In the genomic region with DNA sequence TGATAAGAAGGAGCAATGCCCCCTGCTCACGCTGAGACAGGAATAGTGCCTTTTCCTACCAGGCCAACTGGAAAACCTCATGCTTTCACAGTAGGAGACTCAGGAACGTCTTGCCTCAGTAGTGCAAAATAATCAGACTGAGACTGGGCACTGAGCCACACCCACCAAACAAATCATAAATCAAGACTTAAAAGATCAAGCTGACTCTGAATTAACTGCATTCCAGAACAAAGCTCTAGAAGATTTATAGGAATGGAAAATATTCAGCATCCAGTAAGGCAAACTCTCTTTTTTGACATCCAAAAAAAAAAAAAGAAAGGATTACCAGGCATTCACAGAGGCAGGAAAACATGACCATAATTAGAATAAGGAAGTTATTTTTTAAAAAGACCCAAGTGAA, we compare ENCODE assay signal across 32 cellular contexts. TPM values are rescaled to one million over a fixed set of nuclear protein-coding genes. Genes with fewer than 3 reads are reported as not detected.
DNase-seq lines count a peak whose midpoint lies in the region; ATAC-seq and TF ChIP-seq lines count a peak whose summit lies in the region.
"Had no signal": no experiment of that assay in that cellular context is flagged by ENCODE, and none has a peak within 500 bp of the region (broad histone marks: within the 10 kb centered on the region; RNA-seq: fewer than 3 reads in every experiment).

No MANE protein-coding gene starts in this region.

- no peak overlapping the region for H2BK15ac ChIP-seq in mesenchymal stem cell (ENCODE audit: low read depth, poor library complexity, severe bottlenecking)

- no peak overlapping the region for H2AFZ ChIP-seq in mesenchymal stem cell (ENCODE audit: low read depth, low read length)

- no peak overlapping the region for H3K4me3 ChIP-seq in AG10803 (ENCODE audit: low read length)
- no peak overlapping the region for H3K4me3 ChIP-seq in mesenchymal stem cell (ENCODE audit: insufficient read depth in 1 of 2, low read depth in 1 of 2, low read length in 2 of 2)
- H3K4me3 ChIP-seq: gastrocnemius medialis, right atrium auricular region, testis had no signal

- no peak for TF ChIP-seq CTCF in AG10803 (conservative IDR thresholded peaks at IDR 0.05; ENCODE audit: low read length)
- TF ChIP-seq CTCF in HFFc6 (IDR thresholded peaks at IDR 0.05), result no peak

- no peak overlapping the region for H2AK5ac ChIP-seq in mesenchymal stem cell (ENCODE audit: low read length, severe bottlenecking)

- no peaks in the 10 kb centered on the region for H3K36me3 ChIP-seq in mesenchymal stem cell (ENCODE audit: control insufficient read depth in 1 of 2, insufficient read depth in 2 of 2, low read depth in 1 of 2, low read length in 2 of 2)
- H3K36me3 ChIP-seq: gastrocnemius medialis, right atrium auricular region, WERI-Rb-1 had no signal

- peaks cover 65% of the 10 kb centered on the region for H3K4me1 Mint-ChIP-seq in HFFc6 (ENCODE audit: low read depth)
- H3K4me1 Mint-ChIP-seq: activated naive CD4-positive, alpha-beta T cell treated with anti-CD3 and anti-CD28 coated beads, Interleukin-2, amount 50 U/mL, for 24 hours; natural killer cell had no signal

- no peak for ATAC-seq in HG03571 (IDR thresholded peaks at IDR 0.05; ENCODE audit: unreplicated experiment)
- ATAC-seq: gastrocnemius medialis, left ventricle myocardium superior, natural killer cell had no signal

- peaks cover 4% of the 10 kb centered on the region; the same call in 1 of the 2 replicates for H3K36me3 Mint-ChIP-seq in HFFc6 (ENCODE audit: low read depth)
- H3K36me3 Mint-ChIP-seq: activated naive CD4-positive, alpha-beta T cell treated with anti-CD3 and anti-CD28 coated beads, Interleukin-2, amount 50 U/mL, for 24 hours; natural killer cell had no signal

- H4K8ac ChIP-seq in mesenchymal stem cell (ENCODE audit: low read length), result no peak overlapping the region

- H2BK12ac ChIP-seq in mesenchymal stem cell (ENCODE audit: low read length in 2 of 2), result no peak overlapping the region

- H3K27ac ChIP-seq in mesenchymal stem cell (ENCODE audit: low read length, poor library complexity, severe bottlenecking), result no peak overlapping the region
- H3K27ac ChIP-seq: gastrocnemius medialis, KMS-11, right atrium auricular region, testis, WERI-Rb-1 had no signal

- H2BK120ac ChIP-seq in mesenchymal stem cell (ENCODE audit: low read depth, low read length), result no peak overlapping the region

- no peaks in the 10 kb centered on the region for H3K79me1 ChIP-seq in mesenchymal stem cell (replicated peaks; ENCODE audit: low read length, poor library complexity, severe bottlenecking)

- no peak overlapping the region for H3K14ac ChIP-seq in mesenchymal stem cell (ENCODE audit: low read length in 2 of 2)

- no peak overlapping the region for H3K9ac ChIP-seq in mesenchymal stem cell (ENCODE audit: low read length)
- H3K9ac ChIP-seq: KMS-11 had no signal

- H3K27me3 Mint-ChIP-seq in HFFc6 (ENCODE audit: insufficient read depth), result no peaks in the 10 kb centered on the region

- peaks cover 4% of the 10 kb centered on the region; the same call in 1 of the 2 replicates for H3K9me3 Mint-ChIP-seq in HFFc6
- H3K9me3 Mint-ChIP-seq: activated CD4-positive, alpha-beta T cell treated with anti-CD3 and anti-CD28 coated beads, Interleukin-2, amount 10 ng/mL, durations not matched to agents 7 days and 5 days; activated naive CD4-positive, alpha-beta T cell treated with anti-CD3 and anti-CD28 coated beads, Interleukin-2, amount 50 U/mL, for 24 hours; activated T-helper 1 cell treated with anti-CD3 and anti-CD28 coated beads, Interleukin-12 subunit alpha, Interleukin-12 subunit beta, Interleukin-2, Interleukin-4 antibody, amounts not matched to agents 30 ng/mL and 10 ng/mL and 1 ng/mL, durations not matched to agents 14 hours and 24 hours and 36 hours; natural killer cell; T-helper 2 cell treated with Interferon-gamma antibody and Interleukin-4, amounts not matched to agents 5 μg/mL and 100 μg/mL, for 36 hours had no signal

- peak overlapping the region; percentile 14; the same call in 1 of the 2 replicates for H3K4me3 Mint-ChIP-seq in HFFc6
- H3K4me3 Mint-ChIP-seq: activated CD4-positive, alpha-beta T cell treated with anti-CD3 and anti-CD28 coated beads, Interleukin-2, amount 10 ng/mL, durations not matched to agents 7 days and 5 days; activated naive CD4-positive, alpha-beta T cell treated with anti-CD3 and anti-CD28 coated beads, Interleukin-2, amount 50 U/mL, for 24 hours; activated T-helper 1 cell treated with anti-CD3 and anti-CD28 coated beads, Interleukin-12 subunit alpha, Interleukin-12 subunit beta, Interleukin-2, Interleukin-4 antibody, amounts not matched to agents 30 ng/mL and 10 ng/mL and 1 ng/mL, durations not matched to agents 14 hours and 24 hours and 36 hours; natural killer cell; T-helper 2 cell treated with Interferon-gamma antibody and Interleukin-4, amounts not matched to agents 5 μg/mL and 100 μg/mL, for 36 hours had no signal

- DNase-seq in AG10803 (ENCODE audit: low read depth), result peak; percentile 50
- peak; percentile 47 for DNase-seq in HFFc6
- peak; percentile 29 for DNase-seq in astrocyte of the hippocampus (ENCODE audit: low read depth, low spot score)
- peak; percentile 2 for DNase-seq in mesenchymal stem cell
- DNase-seq in NCI-H2227 treated with DMSO at 0.1 percent for 48 hours (lab: John Stamatoyannopoulos, UW), result no peak
- no peak for DNase-seq in NCI-H345 (lab: John Stamatoyannopoulos, UW)
- DNase-seq in SHP77 treated with DMSO at 0.1 percent for 48 hours (lab: John Stamatoyannopoulos, UW), result no peak
- DNase-seq: activated CD4-positive, alpha-beta T cell treated with anti-CD3 and anti-CD28 coated beads, Interleukin-2, amount 10 ng/mL, durations not matched to agents 7 days and 5 days; cerebellar nuclear complex; effector CD4-positive, alpha-beta T cell; erythroblast; gastrocnemius medialis; hippocampal formation; left ventricle myocardium superior; natural killer cell; NCI-H146; NCI-H510A treated with DMSO at 0.1 percent for 48 hours; stimulated activated CD4-positive, alpha-beta T cell treated with anti-CD3 and anti-CD28 coated beads, Interleukin-12 subunit alpha, Interleukin-12 subunit beta, amount 100 ng/mL, for 4 hours; stimulated activated CD4-positive, alpha-beta T cell treated with anti-CD3 and anti-CD28 coated beads, Interleukin-4, amount 100 ng/mL, for 4 hours; stimulated activated naive CD4-positive, alpha-beta T cell; testis; WERI-Rb-1 had no signal

- no peak overlapping the region for H2BK5ac ChIP-seq in mesenchymal stem cell (ENCODE audit: low read depth, low read length, poor library complexity, severe bottlenecking)

- H4K91ac ChIP-seq in mesenchymal stem cell (ENCODE audit: low read length), result no peak overlapping the region

- H3K27ac Mint-ChIP-seq in HFFc6, result peak overlapping the region; percentile 50; the same call in 1 of the 2 replicates
- H3K27ac Mint-ChIP-seq: activated CD4-positive, alpha-beta T cell treated with anti-CD3 and anti-CD28 coated beads, Interleukin-2, amount 10 ng/mL, durations not matched to agents 7 days and 5 days; activated naive CD4-positive, alpha-beta T cell treated with anti-CD3 and anti-CD28 coated beads, Interleukin-2, amount 50 U/mL, for 24 hours; activated T-helper 1 cell treated with anti-CD3 and anti-CD28 coated beads, Interleukin-12 subunit alpha, Interleukin-12 subunit beta, Interleukin-2, Interleukin-4 antibody, amounts not matched to agents 30 ng/mL and 10 ng/mL and 1 ng/mL, durations not matched to agents 14 hours and 24 hours and 36 hours; natural killer cell; T-helper 2 cell treated with Interferon-gamma antibody and Interleukin-4, amounts not matched to agents 5 μg/mL and 100 μg/mL, for 36 hours had no signal

- 45% methylated on average over 2 of the region's 2 CpGs for WGBS in mesenchymal stem cell

- H3K4ac ChIP-seq in mesenchymal stem cell (ENCODE audit: low read depth in 1 of 2, low read length in 2 of 2), result no peak overlapping the region

- no peak overlapping the region for H3K4me2 ChIP-seq in mesenchymal stem cell (ENCODE audit: low read length, poor library complexity, severe bottlenecking)
- H3K4me2 ChIP-seq: KMS-11 had no signal

- no peak overlapping the region for H3K18ac ChIP-seq in mesenchymal stem cell (ENCODE audit: low read depth in 1 of 2, low read length in 2 of 2)

- no peaks in the 10 kb centered on the region for H3K9me3 ChIP-seq in mesenchymal stem cell (ENCODE audit: control insufficient read depth, low read length)
- H3K9me3 ChIP-seq: gastrocnemius medialis, right atrium auricular region, testis had no signal

- no peak overlapping the region for H3K23ac ChIP-seq in mesenchymal stem cell (ENCODE audit: low read length in 2 of 2)

- H3K27me3 ChIP-seq in mesenchymal stem cell (ENCODE audit: control insufficient read depth in 1 of 2, insufficient read depth in 1 of 2, low read length in 2 of 2), result peaks cover 0 to 3% of the 10 kb centered on the region in 2 experiments
- H3K27me3 ChIP-seq: gastrocnemius medialis, right atrium auricular region, testis had no signal

- H3K4me1 ChIP-seq in mesenchymal stem cell (ENCODE audit: control insufficient read depth, insufficient read depth, low read depth, low read length), result no peaks in the 10 kb centered on the region
- H3K4me1 ChIP-seq: gastrocnemius medialis, right atrium auricular region, testis had no signal

RNA-seq across cellular contexts. Expression of a gene that starts 30.5 kb away (rescaled TPM):
- total RNA-seq in HFFc6 (2021; fragmentation: NEBNext Ultra II Directional; extraction: Animal tissue kit (Norgen Biotek cat#: 25700)), result not detected
- not detected for polyA plus RNA-seq in mesenchymal stem cell (2013, experiment 1 of 2)
- not detected for polyA plus RNA-seq in mesenchymal stem cell (2013, experiment 2 of 2)
- total RNA-seq: activated CD4-positive, alpha-beta T cell treated with anti-CD3 and anti-CD28 coated beads, Interleukin-2, amount 10 ng/mL, durations not matched to agents 7 days and 5 days; activated T-helper 1 cell treated with anti-CD3 and anti-CD28 coated beads, Interleukin-12 subunit alpha, Interleukin-12 subunit beta, Interleukin-2, Interleukin-4 antibody, amounts not matched to agents 30 ng/mL and 10 ng/mL and 1 ng/mL, durations not matched to agents 14 hours and 24 hours and 36 hours; Daoy; gastrocnemius medialis; HT-29; left ventricle myocardium superior; natural killer cell; osteoblast; right atrium auricular region; testis had no signal
- polyA plus RNA-seq: AG04450 had no signal

RNA-seq across cellular contexts. Expression of a gene that starts 34.2 kb away (rescaled TPM):
- total RNA-seq in HFFc6 (2021; fragmentation: NEBNext Ultra II Directional; extraction: Animal tissue kit (Norgen Biotek cat#: 25700)), result not detected
- polyA plus RNA-seq in mesenchymal stem cell (2013, experiment 1 of 2), result not detected
- polyA plus RNA-seq in mesenchymal stem cell (2013, experiment 2 of 2), result not detected
- total RNA-seq: activated CD4-positive, alpha-beta T cell treated with anti-CD3 and anti-CD28 coated beads, Interleukin-2, amount 10 ng/mL, durations not matched to agents 7 days and 5 days; Daoy; gastrocnemius medialis; HT-29; left ventricle myocardium superior; natural killer cell; osteoblast; right atrium auricular region had no signal
- polyA plus RNA-seq: AG04450 had no signal

RNA-seq across cellular contexts. Expression of a gene that starts 40.7 kb away (rescaled TPM):
- total RNA-seq in HFFc6 (2021; fragmentation: NEBNext Ultra II Directional; extraction: Animal tissue kit (Norgen Biotek cat#: 25700)), result 10 to 100 TPM; 52.5 to 97.5 (median 59.3) TPM
- 3.9 TPM for polyA plus RNA-seq in mesenchymal stem cell (2013, experiment 1 of 2)
- polyA plus RNA-seq in mesenchymal stem cell (2013, experiment 2 of 2), result 4.5 TPM

Comparison
In these comparisons a context has a peak if more than half of its experiments do, and no peak if none do; other contexts are left out.
1. DNase-seq: peak in AG10803 (single experiment), HFFc6 (single experiment), astrocyte of the hippocampus (single experiment) and mesenchymal stem cell (single experiment); none in NCI-H2227 treated with DMSO at 0.1 percent for 48 hours (single experiment), NCI-H345 (single experiment) and SHP77 treated with DMSO at 0.1 percent for 48 hours (single experiment).